Comparison of ENCODE assay signal across 1 cellular context in genomic region chr3:52077376-52077775, GRCh38.
TF ChIP-seq lines count a peak whose summit lies in the region.

No MANE protein-coding gene starts in this region.

TF ChIP-seq in GM23338, 12 proteins besides CTCF, POLR2A, EP300 and RAD21 (continued from another document):
- TF ChIP-seq ZNF462 (CRISPR knock-in tag; IDR thresholded peaks at IDR 0.05) = no peak
- TF ChIP-seq NANOG (IDR thresholded peaks at IDR 0.05; ENCODE audit: borderline replicate concordance) = no peak
- no peak for TF ChIP-seq STAT1 (IDR thresholded peaks at IDR 0.05; ENCODE audit: unreplicated experiment)
- no peak for TF ChIP-seq ZNF114 (CRISPR knock-in tag; IDR thresholded peaks at IDR 0.05)
- TF ChIP-seq POLR2AphosphoS5 (IDR thresholded peaks at IDR 0.05; ENCODE audit: low read depth) = no peak
- TF ChIP-seq ETS1 (IDR thresholded peaks at IDR 0.05) = no peak
- TF ChIP-seq REST (IDR thresholded peaks at IDR 0.05; ENCODE audit: unreplicated experiment) = no peak
- no peak for TF ChIP-seq EZH2phosphoT487 (IDR thresholded peaks at IDR 0.05; ENCODE audit: unreplicated experiment)
- TF ChIP-seq JUNB (IDR thresholded peaks at IDR 0.05; ENCODE audit: unreplicated experiment) = no peak
- no peak for TF ChIP-seq EZH2 (IDR thresholded peaks at IDR 0.05; ENCODE audit: low read depth, unreplicated experiment)
TF ChIP-seq in GM23338: peak in this region for 0.
